1 cellular context compared by ENCODE assay signal in genomic region chr22:49129736-49130135, GRCh38.
TF ChIP-seq lines count a peak whose summit lies in the region.

No MANE protein-coding gene starts in this region.

TF ChIP-seq in HepG2, 621 proteins besides CTCF, POLR2A, EP300 and RAD21 (continued from another document):
- TF ChIP-seq ARID4A (CRISPR knock-in tag; IDR thresholded peaks at IDR 0.05; ENCODE audit: borderline replicate concordance) (no peak), ZNF460 (CRISPR knock-in tag; IDR thresholded peaks at IDR 0.05; ENCODE audit: borderline replicate concordance) (no peak), KLF11 (CRISPR knock-in tag; IDR thresholded peaks at IDR 0.05) (no peak), KDM4B (CRISPR knock-in tag; IDR thresholded peaks at IDR 0.05) (no peak), ZNF563 (CRISPR knock-in tag; IDR thresholded peaks at IDR 0.05) (no peak), U2AF2 (IDR thresholded peaks at IDR 0.05; ENCODE audit: low read depth, low read length) (no peak)
- TF ChIP-seq, protein P1, sequence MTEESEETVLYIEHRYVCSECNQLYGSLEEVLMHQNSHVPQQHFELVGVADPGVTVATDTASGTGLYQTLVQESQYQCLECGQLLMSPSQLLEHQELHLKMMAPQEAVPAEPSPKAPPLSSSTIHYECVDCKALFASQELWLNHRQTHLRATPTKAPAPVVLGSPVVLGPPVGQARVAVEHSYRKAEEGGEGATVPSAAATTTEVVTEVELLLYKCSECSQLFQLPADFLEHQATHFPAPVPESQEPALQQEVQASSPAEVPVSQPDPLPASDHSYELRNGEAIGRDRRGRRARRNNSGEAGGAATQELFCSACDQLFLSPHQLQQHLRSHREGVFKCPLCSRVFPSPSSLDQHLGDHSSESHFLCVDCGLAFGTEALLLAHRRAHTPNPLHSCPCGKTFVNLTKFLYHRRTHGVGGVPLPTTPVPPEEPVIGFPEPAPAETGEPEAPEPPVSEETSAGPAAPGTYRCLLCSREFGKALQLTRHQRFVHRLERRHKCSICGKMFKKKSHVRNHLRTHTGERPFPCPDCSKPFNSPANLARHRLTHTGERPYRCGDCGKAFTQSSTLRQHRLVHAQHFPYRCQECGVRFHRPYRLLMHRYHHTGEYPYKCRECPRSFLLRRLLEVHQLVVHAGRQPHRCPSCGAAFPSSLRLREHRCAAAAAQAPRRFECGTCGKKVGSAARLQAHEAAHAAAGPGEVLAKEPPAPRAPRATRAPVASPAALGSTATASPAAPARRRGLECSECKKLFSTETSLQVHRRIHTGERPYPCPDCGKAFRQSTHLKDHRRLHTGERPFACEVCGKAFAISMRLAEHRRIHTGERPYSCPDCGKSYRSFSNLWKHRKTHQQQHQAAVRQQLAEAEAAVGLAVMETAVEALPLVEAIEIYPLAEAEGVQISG (CRISPR knock-in tag; IDR thresholded peaks at IDR 0.05): no peak
- TF ChIP-seq, protein P2, sequence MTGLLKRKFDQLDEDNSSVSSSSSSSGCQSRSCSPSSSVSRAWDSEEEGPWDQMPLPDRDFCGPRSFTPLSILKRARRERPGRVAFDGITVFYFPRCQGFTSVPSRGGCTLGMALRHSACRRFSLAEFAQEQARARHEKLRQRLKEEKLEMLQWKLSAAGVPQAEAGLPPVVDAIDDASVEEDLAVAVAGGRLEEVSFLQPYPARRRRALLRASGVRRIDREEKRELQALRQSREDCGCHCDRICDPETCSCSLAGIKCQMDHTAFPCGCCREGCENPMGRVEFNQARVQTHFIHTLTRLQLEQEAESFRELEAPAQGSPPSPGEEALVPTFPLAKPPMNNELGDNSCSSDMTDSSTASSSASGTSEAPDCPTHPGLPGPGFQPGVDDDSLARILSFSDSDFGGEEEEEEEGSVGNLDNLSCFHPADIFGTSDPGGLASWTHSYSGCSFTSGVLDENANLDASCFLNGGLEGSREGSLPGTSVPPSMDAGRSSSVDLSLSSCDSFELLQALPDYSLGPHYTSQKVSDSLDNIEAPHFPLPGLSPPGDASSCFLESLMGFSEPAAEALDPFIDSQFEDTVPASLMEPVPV (CRISPR knock-in tag; IDR thresholded peaks at IDR 0.05): no peak
- TF ChIP-seq, protein P3, sequence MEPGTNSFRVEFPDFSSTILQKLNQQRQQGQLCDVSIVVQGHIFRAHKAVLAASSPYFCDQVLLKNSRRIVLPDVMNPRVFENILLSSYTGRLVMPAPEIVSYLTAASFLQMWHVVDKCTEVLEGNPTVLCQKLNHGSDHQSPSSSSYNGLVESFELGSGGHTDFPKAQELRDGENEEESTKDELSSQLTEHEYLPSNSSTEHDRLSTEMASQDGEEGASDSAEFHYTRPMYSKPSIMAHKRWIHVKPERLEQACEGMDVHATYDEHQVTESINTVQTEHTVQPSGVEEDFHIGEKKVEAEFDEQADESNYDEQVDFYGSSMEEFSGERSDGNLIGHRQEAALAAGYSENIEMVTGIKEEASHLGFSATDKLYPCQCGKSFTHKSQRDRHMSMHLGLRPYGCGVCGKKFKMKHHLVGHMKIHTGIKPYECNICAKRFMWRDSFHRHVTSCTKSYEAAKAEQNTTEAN (CRISPR knock-in tag; conservative IDR thresholded peaks at IDR 0.05): no peak
